Comparison of ENCODE assay signal across 20 cellular contexts in the genomic region with DNA sequence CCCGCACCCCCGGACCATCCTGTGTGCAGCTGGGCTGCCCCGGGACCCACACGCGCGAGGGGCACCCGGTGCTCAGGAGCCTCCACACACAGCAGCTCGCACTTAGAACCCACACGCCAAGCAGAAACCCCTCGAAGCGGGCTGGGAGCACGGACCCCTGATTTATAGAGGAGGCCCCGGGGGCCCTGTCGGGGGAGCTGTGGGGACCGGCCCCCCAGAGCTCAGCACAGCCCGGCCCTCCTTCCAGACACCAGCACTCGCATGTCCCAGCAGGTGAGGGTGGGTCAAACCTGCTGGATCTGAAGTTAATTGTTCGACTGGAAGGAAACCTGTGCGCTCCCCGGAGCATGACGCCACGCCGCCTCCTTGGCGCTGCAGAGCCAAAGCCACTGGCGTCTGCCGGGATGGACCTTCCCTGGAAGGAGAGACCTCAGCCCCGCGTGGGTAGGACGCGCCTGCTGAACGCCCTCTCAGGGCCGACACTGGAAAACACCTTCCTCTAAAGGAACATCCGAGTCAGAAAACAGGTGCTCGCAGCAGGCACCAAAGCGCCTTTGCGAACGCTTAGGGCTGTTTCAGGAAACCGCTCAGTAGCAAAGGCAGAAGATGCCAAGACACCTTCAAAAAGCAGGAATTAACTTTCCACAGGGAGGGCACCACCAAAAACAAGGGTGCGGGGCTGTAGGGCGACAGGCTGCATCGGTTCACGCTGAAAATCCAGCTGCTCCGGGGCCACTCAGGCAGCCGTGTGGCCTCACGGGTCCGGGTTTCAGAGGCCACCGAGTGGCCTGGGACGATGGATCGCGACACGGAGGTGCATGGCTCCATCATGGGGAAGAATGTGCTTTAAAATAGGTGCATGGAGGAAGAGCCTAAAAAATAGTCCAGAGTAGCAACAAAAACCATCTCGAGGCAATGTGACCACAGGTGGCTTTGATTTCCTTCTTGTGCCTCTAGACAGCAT. TPM values are rescaled to one million over a fixed set of nuclear protein-coding genes. Genes with fewer than 3 reads are reported as not detected.
A peak's percentile ranks its signal among the peaks of the same experiment; 100 is the strongest.
DNase-seq lines count a peak whose midpoint lies in the region; ATAC-seq, FAIRE-seq and TF ChIP-seq lines count a peak whose summit lies in the region.
"Had no signal": no experiment of that assay in that cellular context is flagged by ENCODE, and none has a peak within 500 bp of the region (broad histone marks: within the 10 kb centered on the region; RNA-seq: fewer than 3 reads in every experiment).

No MANE protein-coding gene starts in this region.

- H2BK120ac ChIP-seq in H9 (ENCODE audit: low read depth, low read length, poor library complexity, severe bottlenecking) = no peak overlapping the region

- no peaks in the 10 kb centered on the region; the same call in 1 of the 2 replicates for H3K27me3 Mint-ChIP-seq in H9 (ENCODE audit: low read depth)
- H3K27me3 Mint-ChIP-seq: activated naive CD8-positive, alpha-beta T cell treated with anti-CD3 and anti-CD28 coated beads for 36 hours; naive thymus-derived CD4-positive, alpha-beta T cell had no signal

- no peak overlapping the region for H2BK5ac ChIP-seq in H9 (ENCODE audit: insufficient read length, low read length)

- H3K4me3 Mint-ChIP-seq in H9 = no peak overlapping the region
- H3K4me3 Mint-ChIP-seq: activated naive CD8-positive, alpha-beta T cell treated with anti-CD3 and anti-CD28 coated beads for 36 hours; naive thymus-derived CD4-positive, alpha-beta T cell had no signal

- H4K8ac ChIP-seq in H9 (replicated peaks; ENCODE audit: insufficient read length, low read depth, low read length) = no peak overlapping the region

- no peak for FAIRE-seq in urothelium cell line (lab: Jason Lieb, UNC)

- DNase-seq in H9 = peak; percentile 32
- DNase-seq in WERI-Rb-1 = no peak
- DNase-seq in left cardiac atrium = no peak
- peak; percentile 76 for DNase-seq in posterior vena cava (ENCODE audit: low spot score)
- DNase-seq in COLO668 (lab: John Stamatoyannopoulos, UW; ENCODE audit: unreplicated experiment) = no peak
- no peak for DNase-seq in GM03348 (ENCODE audit: low spot score)
- no peak for DNase-seq in urothelium cell line (ENCODE audit: low spot score)
- DNase-seq: activated CD8-positive, alpha-beta memory T cell treated with anti-CD3 and anti-CD28 coated beads for 24 hours; activated naive CD8-positive, alpha-beta T cell treated with anti-CD3 and anti-CD28 coated beads for 36 hours; BE2C; esophagus squamous epithelium; glutamatergic neuron; mammary epithelial cell; naive thymus-derived CD4-positive, alpha-beta T cell; NCI-H187; stimulated activated CD8-positive, alpha-beta memory T cell treated with anti-CD3 and anti-CD28 coated beads, Interleukin-4, amount 100 ng/mL, for 48 hours; T-helper 1 cell had no signal

- no peaks in the 10 kb centered on the region for H3K79me2 ChIP-seq in H9 (ENCODE audit: insufficient read depth, low read length)

- H3K36me3 Mint-ChIP-seq in H9 (ENCODE audit: insufficient read depth in 1 of 3, low read depth in 3 of 3) = no peaks in the 10 kb centered on the region
- H3K36me3 Mint-ChIP-seq: activated naive CD8-positive, alpha-beta T cell treated with anti-CD3 and anti-CD28 coated beads for 36 hours; naive thymus-derived CD4-positive, alpha-beta T cell had no signal

- H3K56ac ChIP-seq in H9 (ENCODE audit: insufficient read length, low read depth, low read length) = no peak overlapping the region

- no peak overlapping the region for H3K14ac ChIP-seq in H9 (ENCODE audit: insufficient read depth, low read length)

- H3K27ac Mint-ChIP-seq in H9 = peak overlapping the region in 2 of 3 experiments; percentile 55 to 61; a peak in 3 of 7 replicates
- H3K27ac Mint-ChIP-seq: activated naive CD8-positive, alpha-beta T cell treated with anti-CD3 and anti-CD28 coated beads for 36 hours; naive thymus-derived CD4-positive, alpha-beta T cell had no signal

- no peaks in the 10 kb centered on the region for H3K79me1 ChIP-seq in H9 (ENCODE audit: insufficient read depth, low read depth, low read length, poor library complexity, severe bottlenecking)

- TF ChIP-seq CTCF in H9 (conservative IDR thresholded peaks at IDR 0.05) (no peak), WERI-Rb-1 (IDR thresholded peaks at IDR 0.05; ENCODE audit: low read depth, low read length) (0 out of 2 replicates have a peak, but pooled peaks have one; percentile 3)

- H2AFZ ChIP-seq in H9 (ENCODE audit: low read length) = no peak overlapping the region

- H3T11ph ChIP-seq in H9 (ENCODE audit: low read length) = no peak overlapping the region

- no peaks in the 10 kb centered on the region for H3K4me1 ChIP-seq in H9 (ENCODE audit: insufficient read depth, low read length)
- H3K4me1 ChIP-seq: BE2C, esophagus squamous epithelium had no signal

- no peak overlapping the region for H2BK12ac ChIP-seq in H9 (ENCODE audit: insufficient read length, low read depth, low read length)

- no peaks in the 10 kb centered on the region for H3K9me3 Mint-ChIP-seq in H9
- H3K9me3 Mint-ChIP-seq: activated naive CD8-positive, alpha-beta T cell treated with anti-CD3 and anti-CD28 coated beads for 36 hours; naive thymus-derived CD4-positive, alpha-beta T cell had no signal

- no peak overlapping the region for H3K18ac ChIP-seq in H9 (ENCODE audit: insufficient read length, low read depth, low read length)

- H2AK5ac ChIP-seq in H9 (ENCODE audit: insufficient read length, low read length) = no peak overlapping the region

- WGBS in H9 (ENCODE audit: extremely low coverage, insufficient read length, low lambda C conversion rate) = no CpG with 5 or more reads among the region's 52 CpGs

- no peak overlapping the region for H2BK20ac ChIP-seq in H9 (ENCODE audit: low read depth, low read length, poor library complexity, severe bottlenecking)

- H3K23me2 ChIP-seq in H9 (ENCODE audit: insufficient read length, low read depth, low read length, poor library complexity, severe bottlenecking) = peaks cover 7% of the 10 kb centered on the region

- H3K27me3 ChIP-seq in H9 (ENCODE audit: insufficient read depth, low read length) (no peaks in the 10 kb centered on the region), WERI-Rb-1 (ENCODE audit: insufficient read depth, low read depth, severe bottlenecking) (no peaks in the 10 kb centered on the region)
- H3K27me3 ChIP-seq: BE2C had no signal

- H4K20me1 ChIP-seq in H9 (ENCODE audit: control insufficient read depth, insufficient read depth, insufficient read length) = no peaks in the 10 kb centered on the region

- H3K4me2 ChIP-seq in H9 (ENCODE audit: insufficient read depth, insufficient read length, low read length) = no peak overlapping the region
- H3K4me2 ChIP-seq: smooth muscle cell had no signal

- H3K27ac ChIP-seq in H9 (ENCODE audit: insufficient read length, low read depth, low read length) = no peak overlapping the region
- H3K27ac ChIP-seq in WERI-Rb-1 = peak overlapping the region; percentile 66
- H3K27ac ChIP-seq: esophagus squamous epithelium, suprapubic skin, VCaP had no signal

- H3K4ac ChIP-seq in H9 (ENCODE audit: low read depth, low read length) = no peak overlapping the region

- H4K91ac ChIP-seq in H9 (ENCODE audit: insufficient read length, low read depth, low read length) = no peak overlapping the region

- no peaks in the 10 kb centered on the region for H3K9me3 ChIP-seq in H9 (ENCODE audit: control insufficient read depth, low read depth, low read length)
- H3K9me3 ChIP-seq in WERI-Rb-1 (ENCODE audit: severe bottlenecking) = no peaks in the 10 kb centered on the region
- H3K9me3 ChIP-seq: BE2C, esophagus squamous epithelium, suprapubic skin had no signal

- H3K9ac ChIP-seq in H9 (ENCODE audit: extremely low read depth, insufficient read length, low read length) = no peak overlapping the region

- H3K36me3 ChIP-seq in WERI-Rb-1 = no peaks in the 10 kb centered on the region
- H3K36me3 ChIP-seq: BE2C, esophagus squamous epithelium, suprapubic skin had no signal

- intact Hi-C loops in left cardiac atrium (cut with DNase I) (loop anchor here in 1 of 2 donors (5.0 kb wide), 1 partner anchor 51 kb away; the partner anchor contains the start of gene ADPRHL1), posterior vena cava (cut with DNase I) (no loop called here)

- peak; percentile 2 to 8 for ATAC-seq in left cardiac atrium
- ATAC-seq: naive thymus-derived CD4-positive, alpha-beta T cell had no signal

- no peak overlapping the region for H3K23ac ChIP-seq in H9 (ENCODE audit: insufficient read length, low read depth, low read length)

- no peak overlapping the region for H4K5ac ChIP-seq in H9 (ENCODE audit: insufficient read length, low read depth, low read length)

- no peak overlapping the region for H2BK15ac ChIP-seq in H9 (ENCODE audit: low read depth, low read length)

- H3K4me1 Mint-ChIP-seq in H9 = peaks cover 17 to 18% of the 10 kb centered on the region in 2 experiments
- H3K4me1 Mint-ChIP-seq: activated naive CD8-positive, alpha-beta T cell treated with anti-CD3 and anti-CD28 coated beads for 36 hours; naive thymus-derived CD4-positive, alpha-beta T cell had no signal

- H3K4me3 ChIP-seq in WERI-Rb-1 (ENCODE audit: low read depth, low read length) = no peak overlapping the region
- H3K4me3 ChIP-seq: esophagus squamous epithelium, smooth muscle cell, suprapubic skin had no signal

RNA-seq across cellular contexts. Expression of gene GRTP1, which starts 37.8 kb away (rescaled TPM):
- total RNA-seq in H9 (2021) (54.8 and 55.0 TPM in 2 replicates), left cardiac atrium (1 to 10 TPM; 1.5 to 1.8 TPM), posterior vena cava (1 to 10 TPM; 3.8 to 4.9 TPM)
- total RNA-seq: activated naive CD8-positive, alpha-beta T cell treated with anti-CD3 and anti-CD28 coated beads for 36 hours had no signal

RNA-seq across cellular contexts. Expression of gene ADPRHL1, which starts 51.6 kb away (rescaled TPM):
- total RNA-seq in H9 (2021) = 2.7 and 2.8 TPM in 2 replicates
- total RNA-seq in left cardiac atrium = 100 to 1,000 TPM; 241 to 245 TPM
- 1 to 10 TPM; 1.2 to 1.6 TPM for total RNA-seq in posterior vena cava

Comparison
In these comparisons a context has a peak if more than half of its experiments do, and no peak if none do; other contexts are left out.
1. DNase-seq: peak in H9 (single experiment) and posterior vena cava (single experiment); none in WERI-Rb-1 (single experiment), left cardiac atrium (single experiment), COLO668 (single experiment), GM03348 (single experiment) and urothelium cell line (single experiment).
2. RNA of gene ADPRHL1, which starts 51.6 kb away (total RNA-seq): 241 to 245 TPM in left cardiac atrium; 2.7 to 2.8 TPM in H9 and 1.2 to 1.6 TPM in posterior vena cava; every median in the first group is over 10 times any median in the second.